In the genomic region with DNA sequence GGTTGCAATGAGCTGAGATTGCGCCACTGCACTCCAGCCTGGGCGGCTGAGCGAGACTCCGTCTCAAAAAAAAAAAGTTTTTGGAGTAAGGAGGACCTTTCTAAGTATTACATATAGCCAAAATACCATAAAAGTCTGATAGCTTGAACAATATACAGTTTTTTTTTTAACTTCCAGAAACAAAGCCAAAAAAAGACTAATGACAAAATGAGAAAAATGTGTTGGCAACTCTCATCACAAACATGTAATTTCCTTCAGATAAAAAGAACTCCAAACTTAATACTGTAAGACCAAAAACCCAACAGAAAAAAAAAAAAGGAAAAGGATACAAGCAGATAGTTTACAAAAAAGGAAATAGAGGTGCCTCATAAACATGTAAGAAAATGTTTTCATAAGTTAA, we compare ENCODE assay signal across 1 cellular context.
TF ChIP-seq lines count a peak whose summit lies in the region.

No MANE protein-coding gene starts in this region.

TF ChIP-seq in endothelial cell of umbilical vein, 7 proteins besides CTCF, POLR2A, EP300 and RAD21:
- TF ChIP-seq FOS (IDR thresholded peaks at IDR 0.05; ENCODE audit: borderline replicate concordance, insufficient read depth, low read length): no peak
TF ChIP-seq in endothelial cell of umbilical vein: peak in this region for 0.
